ENCODE assay signal across 1 cellular context in genomic region chr1:2185880-2186855, GRCh38.
A peak's percentile ranks its signal among the peaks of the same experiment; 100 is the strongest.
TF ChIP-seq lines count a peak whose summit lies in the region.

No MANE protein-coding gene starts in this region.

TF ChIP-seq in K562, 482 proteins besides CTCF, POLR2A, EP300 and RAD21:
- TF ChIP-seq THRA (IDR thresholded peaks at IDR 0.05) (no peak), FOXK2 (conservative IDR thresholded peaks at IDR 0.05 in 1 of 2, IDR thresholded peaks at IDR 0.05 in 1 of 2; ENCODE audit: low read depth in 2 of 2) (no peak), HNRNPL (IDR thresholded peaks at IDR 0.05; ENCODE audit: low read depth, low read length) (no peak), NFYB (IDR thresholded peaks at IDR 0.05; ENCODE audit: extremely low read depth, insufficient read length) (no peak), POLR2H (tag; IDR thresholded peaks at IDR 0.05; ENCODE audit: low read depth) (no peak), IFI16 (CRISPR knock-in tag; IDR thresholded peaks at IDR 0.05) (no peak), ZNF511 (CRISPR knock-in tag; IDR thresholded peaks at IDR 0.05) (no peak), POLR2G (IDR thresholded peaks at IDR 0.05; ENCODE audit: low read depth, low read length) (peak; percentile 71), POLR2AphosphoS5 (IDR thresholded peaks at IDR 0.05; ENCODE audit: control insufficient read depth, insufficient read depth, low read depth, low read length) (no peak), RBM22 (IDR thresholded peaks at IDR 0.05; ENCODE audit: low read depth, low read length, poor library complexity, severe bottlenecking) (peak; percentile 53), U2AF2 (optimal IDR thresholded peaks at IDR 0.05; ENCODE audit: low read depth, low read length) (no peak), RBFOX2 (IDR thresholded peaks at IDR 0.05; ENCODE audit: low read depth, low read length) (peak; percentile 30; the same call in 1 of the 2 replicates), ESRRB (CRISPR knock-in tag; IDR thresholded peaks at IDR 0.05; ENCODE audit: borderline replicate concordance) (no peak)
- TF ChIP-seq, protein P1, sequence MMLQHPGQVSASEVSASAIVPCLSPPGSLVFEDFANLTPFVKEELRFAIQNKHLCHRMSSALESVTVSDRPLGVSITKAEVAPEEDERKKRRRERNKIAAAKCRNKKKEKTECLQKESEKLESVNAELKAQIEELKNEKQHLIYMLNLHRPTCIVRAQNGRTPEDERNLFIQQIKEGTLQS (IDR thresholded peaks at IDR 0.05), result no peak
- TF ChIP-seq, protein P1 (CRISPR knock-in tag; conservative IDR thresholded peaks at IDR 0.05), result no peak
